8 cellular contexts compared by ENCODE assay signal in genomic region chr6:7312616-7313504, GRCh38. TPM values are rescaled to one million over a fixed set of nuclear protein-coding genes. Genes with fewer than 3 reads are reported as not detected.
A peak's percentile ranks its signal among the peaks of the same experiment; 100 is the strongest.
DNase-seq lines count a peak whose midpoint lies in the region; ATAC-seq and TF ChIP-seq lines count a peak whose summit lies in the region.

Gene SSR1, minus strand, starts transcription at chr6:7313199. Its CDS starts 79 bp downstream, at chr6:7313120.

- POLR2A ChIA-PET in naive thymus-derived CD8-positive, alpha-beta T cell (lab: Charles Lee), result interaction anchor here (1.0 to 2.6 kb wide), 3 partner anchors 77 to 277 kb away, joined by 6 to 16 read pairs (median 11); partner anchors contain the start of genes CAGE1, RIOK1 and SNRNP48

- no peaks in the 10 kb centered on the region for H3K9me3 ChIP-seq in RWPE2 (ENCODE audit: severe bottlenecking)

- intact Hi-C loops in activated T-helper 2 cell treated with anti-CD3 and anti-CD28 coated beads, Interferon-gamma antibody, Interleukin-2, Interleukin-4, amounts not matched to agents 10 μg/mL and 5 μg/mL and 100 μg/mL, durations not matched to agents 14 hours and 24 hours and 36 hours (cut with micrococcal nuclease), result loop anchor here (1.0 to 5.0 kb wide), 4 partner anchors 76 to 1124 kb away; partner anchors contain the start of genes BLOC1S5, CAGE1, RIOK1 and SLC35B3

- peaks cover 36% of the 10 kb centered on the region for H3K36me3 ChIP-seq in RWPE2 (ENCODE audit: low read depth)

- H3K36me3 Mint-ChIP-seq in activated T-helper 2 cell treated with anti-CD3 and anti-CD28 coated beads, Interferon-gamma antibody, Interleukin-2, Interleukin-4, amounts not matched to agents 10 μg/mL and 5 μg/mL and 100 μg/mL, durations not matched to agents 14 hours and 24 hours and 36 hours (ENCODE audit: low read depth), result peaks cover 45% of the 10 kb centered on the region
- H3K36me3 Mint-ChIP-seq in naive thymus-derived CD8-positive, alpha-beta T cell, result peaks cover 0 to 23% (median 12%) of the 10 kb centered on the region in 3 donors

- peak within 1 kb of the TSS; percentile 100 for H3K4me3 Mint-ChIP-seq in activated T-helper 2 cell treated with anti-CD3 and anti-CD28 coated beads, Interferon-gamma antibody, Interleukin-2, Interleukin-4, amounts not matched to agents 10 μg/mL and 5 μg/mL and 100 μg/mL, durations not matched to agents 14 hours and 24 hours and 36 hours (ENCODE audit: low read depth)
- peak within 1 kb of the TSS; percentile 90 to 98 (median 96) for H3K4me3 Mint-ChIP-seq in naive thymus-derived CD8-positive, alpha-beta T cell

- peaks cover 11% of the 10 kb centered on the region for H3K4me1 ChIP-seq in RWPE2 (ENCODE audit: insufficient read depth, poor library complexity, severe bottlenecking)

- TF ChIP-seq CTCF in RWPE2 (IDR thresholded peaks at IDR 0.05; ENCODE audit: poor library complexity, severe bottlenecking) (no peak), fibroblast of mammary gland (conservative IDR thresholded peaks at IDR 0.05; ENCODE audit: control insufficient read depth, insufficient read depth, low read depth, low read length) (no peak)

- peaks cover 28% of the 10 kb centered on the region for H3K4me1 Mint-ChIP-seq in activated T-helper 2 cell treated with anti-CD3 and anti-CD28 coated beads, Interferon-gamma antibody, Interleukin-2, Interleukin-4, amounts not matched to agents 10 μg/mL and 5 μg/mL and 100 μg/mL, durations not matched to agents 14 hours and 24 hours and 36 hours (ENCODE audit: low read depth)
- peaks cover 19 to 60% (median 42%) of the 10 kb centered on the region in 4 donors for H3K4me1 Mint-ChIP-seq in naive thymus-derived CD8-positive, alpha-beta T cell

- H3K27me3 ChIP-seq in RWPE2 (ENCODE audit: insufficient read depth, poor library complexity, severe bottlenecking), result no peaks in the 10 kb centered on the region

- H3K4me3 ChIP-seq in RWPE2 (ENCODE audit: severe bottlenecking) (peak within 1 kb of the TSS; percentile 72), fibroblast of mammary gland (ENCODE audit: control insufficient read depth, low read depth, low read length) (peak within 1 kb of the TSS; percentile 81)

- H3K27me3 Mint-ChIP-seq in activated T-helper 2 cell treated with anti-CD3 and anti-CD28 coated beads, Interferon-gamma antibody, Interleukin-2, Interleukin-4, amounts not matched to agents 10 μg/mL and 5 μg/mL and 100 μg/mL, durations not matched to agents 14 hours and 24 hours and 36 hours (ENCODE audit: low read depth), result no peaks in the 10 kb centered on the region
- H3K27me3 Mint-ChIP-seq in naive thymus-derived CD8-positive, alpha-beta T cell, result no peaks in the 10 kb centered on the region

- ATAC-seq in RWPE2 (ENCODE audit: low read depth), result peak; percentile 98
- peak; percentile 93 to 96 for ATAC-seq in naive thymus-derived CD8-positive, alpha-beta T cell

- H3K27ac ChIP-seq in RWPE2 (ENCODE audit: poor library complexity, severe bottlenecking), result peak within 1 kb of the TSS; percentile 73

- peak within 1 kb of the TSS; percentile 99 for H3K27ac Mint-ChIP-seq in activated T-helper 2 cell treated with anti-CD3 and anti-CD28 coated beads, Interferon-gamma antibody, Interleukin-2, Interleukin-4, amounts not matched to agents 10 μg/mL and 5 μg/mL and 100 μg/mL, durations not matched to agents 14 hours and 24 hours and 36 hours
- H3K27ac Mint-ChIP-seq in naive thymus-derived CD8-positive, alpha-beta T cell, result peak within 1 kb of the TSS; percentile 90 to 97 (median 93)

- DNase-seq in EH (ENCODE audit: low read depth), result peak; percentile 98
- DNase-seq in H4 (ENCODE audit: low spot score), result peak; percentile 97
- DNase-seq in LoVo (ENCODE audit: low spot score), result peak; percentile 98
- DNase-seq in RWPE2 (ENCODE audit: low spot score), result peak; percentile 97
- DNase-seq in activated T-helper 2 cell treated with anti-CD3 and anti-CD28 coated beads, Interferon-gamma antibody, Interleukin-2, Interleukin-4, amounts not matched to agents 10 μg/mL and 5 μg/mL and 100 μg/mL, durations not matched to agents 14 hours and 24 hours and 36 hours (ENCODE audit: low spot score), result peak; percentile 95
- peak; percentile 93 for DNase-seq in fibroblast of mammary gland (ENCODE audit: low read depth)
- DNase-seq in naive thymus-derived CD8-positive, alpha-beta T cell, result peak; percentile 79 to 93 (median 86)
- DNase-seq in stimulated activated naive CD4-positive, alpha-beta T cell (lab: John Stamatoyannopoulos, UW), result peak; percentile 71 to 86 (median 79)

- H3K9me3 Mint-ChIP-seq in activated T-helper 2 cell treated with anti-CD3 and anti-CD28 coated beads, Interferon-gamma antibody, Interleukin-2, Interleukin-4, amounts not matched to agents 10 μg/mL and 5 μg/mL and 100 μg/mL, durations not matched to agents 14 hours and 24 hours and 36 hours, result peaks cover 10% of the 10 kb centered on the region
- no peaks in the 10 kb centered on the region for H3K9me3 Mint-ChIP-seq in naive thymus-derived CD8-positive, alpha-beta T cell

RNA-seq across cellular contexts. Expression of gene SSR1, which starts in this region (rescaled TPM):
- 107 and 127 TPM in 2 replicates for total RNA-seq in H4 (2014; rRNA removed; shearing (Covaris generic))
- 196 and 203 TPM in 2 replicates for total RNA-seq in activated T-helper 2 cell treated with anti-CD3 and anti-CD28 coated beads, Interferon-gamma antibody, Interleukin-2, Interleukin-4, amounts not matched to agents 10 μg/mL and 5 μg/mL and 100 μg/mL, durations not matched to agents 14 hours and 24 hours and 36 hours
- total RNA-seq in naive thymus-derived CD8-positive, alpha-beta T cell, result 100 to 1,000 TPM in 1 of 2 experiments, 10 to 100 TPM in 1; 97.5 to 112 TPM
- polyA plus RNA-seq in naive thymus-derived CD8-positive, alpha-beta T cell, result 100 to 1,000 TPM; 136 to 159 (median 156) TPM

Comparison
In these comparisons a context has a peak if more than half of its experiments do, and no peak if none do; other contexts are left out.
1. Peak in every context shown above with its lines: DNase-seq, ATAC-seq, H3K4me3 ChIP-seq and H3K27ac ChIP-seq.